ENCODE assay signal across 8 cellular contexts in genomic region chr6:21594427-21595264, GRCh38. TPM values are rescaled to one million over a fixed set of nuclear protein-coding genes. Genes with fewer than 3 reads are reported as not detected.
A peak's percentile ranks its signal among the peaks of the same experiment; 100 is the strongest.
DNase-seq lines count a peak whose midpoint lies in the region; ATAC-seq, FAIRE-seq and TF ChIP-seq lines count a peak whose summit lies in the region.

No MANE protein-coding gene starts in this region.

- peak overlapping the region in 1 of 2 experiments; percentile 78; a peak in 2 of 4 replicates for H3K9ac ChIP-seq in K562 (ENCODE audit: insufficient read depth in 1 of 2, low read depth in 2 of 2, low read length in 2 of 2)

- POLR2A ChIA-PET in K562 (lab: Yijun Ruan, JAX), result no interaction called here

- peak overlapping the region; percentile 63 for H2AFZ ChIP-seq in K562 (ENCODE audit: low read depth, low read length)

- ATAC-seq in GM18867 (IDR thresholded peaks at IDR 0.05; ENCODE audit: unreplicated experiment) (peak; percentile 29), HG03139 (IDR thresholded peaks at IDR 0.05; ENCODE audit: unreplicated experiment) (peak; percentile 1), K562 (peak; percentile 50; the same call in 2 of the 3 replicates), HG03457 (IDR thresholded peaks at IDR 0.05; ENCODE audit: unreplicated experiment) (no peak)

- H3K9me1 ChIP-seq in K562 (ENCODE audit: control insufficient read depth, insufficient read depth, low read length), result no peaks in the 10 kb centered on the region

- TF ChIP-seq RAD21 in K562 (CRISPR knock-in tag; conservative IDR thresholded peaks at IDR 0.05 in 1 of 2, IDR thresholded peaks at IDR 0.05 in 1 of 2), result no peak

- DNase-seq in AML-193 (lab: John Stamatoyannopoulos, UW) (peak; percentile 29 to 47), SK-N-DZ (ENCODE audit: low spot score) (peak; percentile 51), K562 (ENCODE audit: extremely low read depth in 1 of 4, low spot score in 3 of 4) (peak in 1 of 4 experiments; percentile 20), retina (peak; percentile 78)

- WGBS in K562 (ENCODE audit: insufficient coverage, low coverage, missing lambda C conversion rate), result 16% methylated on average over 50 of the region's 105 CpGs

- TF ChIP-seq POLR2A in K562 (conservative IDR thresholded peaks at IDR 0.05), result no peak

- in situ Hi-C loops in K562 (cut with MboI), result no loop called here

- peaks cover 0 to 23% of the 10 kb centered on the region in 2 experiments; a peak in 2 of 5 replicates for H3K4me1 ChIP-seq in K562 (replicated peaks in 1 of 2; ENCODE audit: control insufficient read depth in 2 of 2, insufficient read depth in 2 of 2, low read length in 2 of 2)

- no TSS peak for BruUV-seq in K562 (replicated peaks; lab: Mats Ljungman, UMichigan)

- no peak overlapping the region for H3K27ac ChIP-seq in K562 (ENCODE audit: extremely low read depth, low read depth, low read length)

- H3K4me3 ChIP-seq in K562 (peak overlapping the region; percentile 18), iPS-11a (ENCODE audit: low read depth, low read length) (peak overlapping the region; percentile 98)

- CTCF ChIA-PET in K562 (lab: Yijun Ruan, JAX; ENCODE audit: low intra/inter-chr PET ratio), result no interaction called here

- intact Hi-C loops in K562 (cut with micrococcal nuclease), result loop anchor here (10.0 kb wide), 3 partner anchors 720 to 1500 kb away; no protein-coding TSS in a partner anchor

- H4K20me1 ChIP-seq in K562 (replicated peaks; ENCODE audit: control insufficient read depth, insufficient read depth, low read length), result no peaks in the 10 kb centered on the region

- FAIRE-seq in K562 (lab: Jason Lieb, UNC), result no peak

- peaks cover 8 to 18% of the 10 kb centered on the region in 2 experiments; a peak in 3 of 5 replicates for H3K27me3 ChIP-seq in K562 (ENCODE audit: control insufficient read depth in 2 of 2, insufficient read depth in 2 of 2, low read length in 2 of 2)

- no peaks in the 10 kb centered on the region for H3K36me3 ChIP-seq in K562 (ENCODE audit: control insufficient read depth, insufficient read depth, low read length)

- TF ChIP-seq EP300 in K562 (IDR thresholded peaks at IDR 0.05; ENCODE audit: low read length), result no peak

- no peak for TF ChIP-seq CTCF in K562 (IDR thresholded peaks at IDR 0.05 in 2 of 3, conservative IDR thresholded peaks at IDR 0.05 in 1 of 3; ENCODE audit: insufficient read depth in 2 of 3, low read depth in 1 of 3, low read length in 3 of 3)

- H3K4me2 ChIP-seq in K562 (ENCODE audit: insufficient read depth, low read length), result peak overlapping the region; percentile 58

- H3K79me2 ChIP-seq in K562 (ENCODE audit: control insufficient read depth, insufficient read depth, low read length), result no peaks in the 10 kb centered on the region

- H3K9me3 ChIP-seq in K562 (replicated peaks; ENCODE audit: control insufficient read depth, insufficient read depth, low read depth, low read length), result no peaks in the 10 kb centered on the region

TF ChIP-seq in K562, 482 proteins besides CTCF, POLR2A, EP300 and RAD21 (continues in another document):
- no peak for TF ChIP-seq NFXL1 (CRISPR knock-in tag; IDR thresholded peaks at IDR 0.05)
- TF ChIP-seq FOXP1 (CRISPR knock-in tag; IDR thresholded peaks at IDR 0.05), result 0 out of 2 replicates have a peak, but pooled peaks have one; percentile 40
- no peak for TF ChIP-seq KAT7 (CRISPR knock-in tag; IDR thresholded peaks at IDR 0.05; ENCODE audit: borderline replicate concordance)
- TF ChIP-seq ZBTB33 (CRISPR knock-in tag; IDR thresholded peaks at IDR 0.05), result no peak; the same call in 1 of the 2 replicates

RNA-seq across cellular contexts. Expression of gene SOX4, which starts 1.1 kb away (rescaled TPM):
- 39.6 and 42.6 TPM in 2 replicates for polyA plus RNA-seq in SK-N-DZ (2014; cell fraction: cytosol; rRNA removed)
- 27.2 and 29.4 TPM in 2 replicates for polyA plus RNA-seq in SK-N-DZ (2014; cell fraction: nucleus; rRNA removed)
- not detected in 2 replicates for total RNA-seq in K562 (2011; cell fraction: chromatin; rRNA removed; ENCODE audit: low replicate concordance)
- total RNA-seq in K562 (2011; cell fraction: nucleolus; rRNA removed), result 0.17 TPM in 1 of 2 replicates, not detected in the other
- not detected in 2 replicates for total RNA-seq in K562 (2011; cell fraction: nucleoplasm; rRNA removed)
- total RNA-seq in K562 (2014; rRNA removed) (0.04 and 0.05 TPM in 2 replicates), K562 (2014; rRNA removed; fragmentation: Illumina TruSeq; extraction: Trizol) (0.03 and 0.04 TPM in 2 replicates), K562 (2015; rRNA removed; fragmentation: Illumina TruSeq; extraction: Trizol) (0.04 TPM in 2 replicates), K562 (2021) (0.27 and 0.29 TPM in 2 replicates)
- polyA plus RNA-seq in K562 (2011; rRNA removed) (0.03 TPM in 1 of 2 replicates, not detected in the other), K562 (2014; fragmentation: Illumina TruSeq; extraction: Trizol) (0.04 TPM in 2 replicates), K562 (2014; fragmentation: Nextera tagmentation; extraction: Ambion mirVana) (under 1 TPM; 0.07 to 0.21 TPM), K562 (2014; rRNA removed) (0.01 and 0.04 TPM in 2 replicates)
- polyA plus RNA-seq in K562 (2011; cell fraction: cytosol; rRNA removed), result 0.01 TPM in 2 replicates
- polyA plus RNA-seq in K562 (2011; cell fraction: nucleus; rRNA removed), result 0.03 TPM in 2 replicates
- 0.07 and 0.08 TPM in 2 replicates for polyA plus RNA-seq in K562 (2012)
- polyA minus RNA-seq in K562 (2011; rRNA and poly(A)+ RNA removed), result 0.06 TPM in 1 of 2 replicates, not detected in the other
- not detected in 2 replicates for polyA minus RNA-seq in K562 (2011; cell fraction: cytosol; rRNA and poly(A)+ RNA removed)
- under 0.01 TPM in 1 of 2 replicates, not detected in the other for polyA minus RNA-seq in K562 (2011; cell fraction: nucleus; rRNA and poly(A)+ RNA removed)
